ENCODE assay signal across 15 cellular contexts in genomic region chr5:173268750-173269580, GRCh38. TPM values are rescaled to one million over a fixed set of nuclear protein-coding genes. Genes with fewer than 3 reads are reported as not detected.
"Had no signal": no experiment of that assay in that cellular context is flagged by ENCODE, and none has a peak within 500 bp of the region (broad histone marks: within the 10 kb centered on the region; RNA-seq: fewer than 3 reads in every experiment).

No MANE protein-coding gene starts in this region.

- DNase-seq: activated CD4-positive, alpha-beta T cell treated with anti-CD3 and anti-CD28 coated beads, Interleukin-2, amount 50 U/mL, for 48 hours; activated CD4-positive, CD25-positive, alpha-beta regulatory T cell treated with anti-CD3 and anti-CD28 coated beads, Interleukin-2, amount 50 U/mL, for 72 hours; activated effector memory CD4-positive, alpha-beta T cell treated with anti-CD3 and anti-CD28 coated beads, Interleukin-2, amount 50 U/mL, for 16 hours; activated T-cell treated with anti-CD3 and anti-CD28 coated beads, Interleukin-2, amount 50 U/mL, for 1 hour; amniotic stem cell; effector memory CD8-positive, alpha-beta T cell; gastrocnemius medialis; pancreas; RPMI8226; stimulated activated CD4-positive, alpha-beta T cell treated with anti-CD3 and anti-CD28 coated beads, Interleukin-4, amount 100 ng/mL, for 1 hour; stimulated activated naive CD8-positive, alpha-beta T cell treated with anti-CD3 and anti-CD28 coated beads, Interleukin-15, Interleukin-2, amounts not matched to agents 100 U/mL and 50 U/mL, for 24 hours; trophoblast cell had no signal

- H3K27ac ChIP-seq: gastrocnemius medialis, pancreas, SK-N-MC had no signal

- H3K4me1 ChIP-seq: gastrocnemius medialis, pancreas had no signal

- H3K4me3 ChIP-seq: gastrocnemius medialis, pancreas, SK-N-MC had no signal

- H3K36me3 ChIP-seq: gastrocnemius medialis, pancreas had no signal

- H3K9me3 ChIP-seq: gastrocnemius medialis, pancreas had no signal

- ATAC-seq: effector memory CD8-positive, alpha-beta T cell; gastrocnemius medialis; left lobe of liver; pancreas; stimulated activated naive CD8-positive, alpha-beta T cell treated with anti-CD3 and anti-CD28 coated beads, Interleukin-15, Interleukin-2, amounts not matched to agents 100 U/mL and 50 U/mL, for 24 hours had no signal

RNA-seq across cellular contexts. Expression of gene NKX2-5, which starts 34.0 kb away (rescaled TPM):
- total RNA-seq: epithelial cell of proximal tubule, gastrocnemius medialis, left lobe of liver had no signal
